In genomic region chr4:84338367-84338766, GRCh38 we compare ENCODE assay signal across 30 cellular contexts.
"Had no signal": no experiment of that assay in that cellular context is flagged by ENCODE, and none has a peak within 500 bp of the region (broad histone marks: within the 10 kb centered on the region; RNA-seq: fewer than 3 reads in every experiment).

No MANE protein-coding gene starts in this region.

- H3K4me3 Mint-ChIP-seq: activated CD4-positive, alpha-beta memory T cell treated with anti-CD3 and anti-CD28 coated beads, Interleukin-2, amount 10 ng/mL, durations not matched to agents 7 days and 5 days; activated CD4-positive, alpha-beta T cell treated with anti-CD3 and anti-CD28 coated beads, Interleukin-2, amount 10 ng/mL, durations not matched to agents 7 days and 5 days; activated naive CD4-positive, alpha-beta T cell treated with anti-CD3 and anti-CD28 coated beads, Interleukin-2, amount 10 ng/mL, durations not matched to agents 7 days and 5 days; activated naive CD8-positive, alpha-beta T cell treated with anti-CD3 and anti-CD28 coated beads, Interleukin-2, amount 10 ng/mL, durations not matched to agents 7 days and 5 days; activated T-cell treated with anti-CD3 and anti-CD28 coated beads, Interleukin-2, amount 50 U/mL, for 24 hours; activated T-cell treated with anti-CD3 and anti-CD28 coated beads, Interleukin-2, amount 50 U/mL, for 72 hours; brain; dendritic cell treated with granulocyte-macrophage colony-stimulating factor and Interleukin-4, amounts not matched to agents 40 ng/mL and 50 ng/mL, for 4 days; endodermal cell had no signal

- DNase-seq: activated CD4-positive, alpha-beta memory T cell treated with anti-CD3 and anti-CD28 coated beads, Interleukin-2, amount 10 ng/mL, durations not matched to agents 7 days and 5 days; activated CD4-positive, alpha-beta T cell treated with anti-CD3 and anti-CD28 coated beads for 1 hour; activated CD4-positive, alpha-beta T cell treated with anti-CD3 and anti-CD28 coated beads for 4 hours; activated CD4-positive, alpha-beta T cell treated with anti-CD3 and anti-CD28 coated beads, Interleukin-2, amount 10 ng/mL, durations not matched to agents 7 days and 5 days; activated CD4-positive, alpha-beta T cell treated with anti-CD3 and anti-CD28 coated beads, Interleukin-2, amount 50 U/mL, for 4 hours; activated CD8-positive, alpha-beta memory T cell treated with anti-CD3 and anti-CD28 coated beads, Interleukin-2, amount 50 U/mL, for 48 hours; activated gamma-delta T cell; activated naive CD4-positive, alpha-beta T cell; activated naive CD4-positive, alpha-beta T cell treated with anti-CD3 and anti-CD28 coated beads, Interleukin-2, amount 10 ng/mL, durations not matched to agents 7 days and 5 days; activated naive CD8-positive, alpha-beta T cell treated with anti-CD3 and anti-CD28 coated beads, Interleukin-2, amount 10 ng/mL, durations not matched to agents 7 days and 5 days; activated T-cell treated with anti-CD3 and anti-CD28 coated beads for 4 hours; activated T-cell treated with anti-CD3 and anti-CD28 coated beads, Interleukin-2, amount 50 U/mL, for 24 hours; activated T-cell treated with anti-CD3 and anti-CD28 coated beads, Interleukin-2, amount 50 U/mL, for 72 hours; central memory CD4-positive, alpha-beta T cell; cerebellar nuclear complex; dorsolateral prefrontal cortex; effector memory CD4-positive, alpha-beta T cell; endodermal cell; foreskin fibroblast; head of caudate nucleus; T-helper 2 cell had no signal

- H3K4me1 ChIP-seq: ascending aorta, breast epithelium had no signal

- FAIRE-seq: frontal cortex had no signal

- H3K27me3 Mint-ChIP-seq: activated CD4-positive, alpha-beta memory T cell treated with anti-CD3 and anti-CD28 coated beads, Interleukin-2, amount 10 ng/mL, durations not matched to agents 7 days and 5 days; activated CD4-positive, alpha-beta T cell treated with anti-CD3 and anti-CD28 coated beads, Interleukin-2, amount 10 ng/mL, durations not matched to agents 7 days and 5 days; activated naive CD4-positive, alpha-beta T cell treated with anti-CD3 and anti-CD28 coated beads, Interleukin-2, amount 10 ng/mL, durations not matched to agents 7 days and 5 days; activated naive CD8-positive, alpha-beta T cell treated with anti-CD3 and anti-CD28 coated beads, Interleukin-2, amount 10 ng/mL, durations not matched to agents 7 days and 5 days; dendritic cell treated with granulocyte-macrophage colony-stimulating factor and Interleukin-4, amounts not matched to agents 40 ng/mL and 50 ng/mL, for 4 days had no signal

- H3K4me3 ChIP-seq: ascending aorta, breast epithelium, cardiac muscle cell, coronary artery, dorsolateral prefrontal cortex had no signal

- H3K27ac ChIP-seq: ascending aorta, breast epithelium, cardiac muscle cell, coronary artery, dorsolateral prefrontal cortex had no signal

- ATAC-seq: activated naive CD4-positive, alpha-beta T cell treated with anti-CD3 and anti-CD28 coated beads, Interleukin-2, amount 50 U/mL, for 72 hours; activated T-cell treated with anti-CD3 and anti-CD28 coated beads, Interleukin-2, amount 50 U/mL, for 72 hours; esophagus mucosa had no signal

- H3K36me3 Mint-ChIP-seq: activated naive CD4-positive, alpha-beta T cell treated with anti-CD3 and anti-CD28 coated beads, Interleukin-2, amount 10 ng/mL, durations not matched to agents 7 days and 5 days; activated naive CD8-positive, alpha-beta T cell treated with anti-CD3 and anti-CD28 coated beads, Interleukin-2, amount 10 ng/mL, durations not matched to agents 7 days and 5 days; brain had no signal

- H3K27ac Mint-ChIP-seq: activated CD4-positive, alpha-beta memory T cell treated with anti-CD3 and anti-CD28 coated beads, Interleukin-2, amount 10 ng/mL, durations not matched to agents 7 days and 5 days; activated CD4-positive, alpha-beta T cell treated with anti-CD3 and anti-CD28 coated beads, Interleukin-2, amount 10 ng/mL, durations not matched to agents 7 days and 5 days; activated naive CD4-positive, alpha-beta T cell treated with anti-CD3 and anti-CD28 coated beads, Interleukin-2, amount 10 ng/mL, durations not matched to agents 7 days and 5 days; activated naive CD4-positive, alpha-beta T cell treated with anti-CD3 and anti-CD28 coated beads, Interleukin-2, amount 50 U/mL, for 72 hours; activated naive CD8-positive, alpha-beta T cell treated with anti-CD3 and anti-CD28 coated beads, Interleukin-2, amount 10 ng/mL, durations not matched to agents 7 days and 5 days; activated T-cell treated with anti-CD3 and anti-CD28 coated beads, Interleukin-2, amount 50 U/mL, for 24 hours; activated T-cell treated with anti-CD3 and anti-CD28 coated beads, Interleukin-2, amount 50 U/mL, for 72 hours; brain; dendritic cell treated with granulocyte-macrophage colony-stimulating factor and Interleukin-4, amounts not matched to agents 40 ng/mL and 50 ng/mL, for 4 days; endodermal cell had no signal

- H3K27me3 ChIP-seq: ascending aorta, breast epithelium, cardiac muscle cell had no signal

- H3K4me1 Mint-ChIP-seq: activated CD4-positive, alpha-beta memory T cell treated with anti-CD3 and anti-CD28 coated beads, Interleukin-2, amount 10 ng/mL, durations not matched to agents 7 days and 5 days; activated CD4-positive, alpha-beta T cell treated with anti-CD3 and anti-CD28 coated beads, Interleukin-2, amount 10 ng/mL, durations not matched to agents 7 days and 5 days; activated naive CD4-positive, alpha-beta T cell treated with anti-CD3 and anti-CD28 coated beads, Interleukin-2, amount 10 ng/mL, durations not matched to agents 7 days and 5 days; activated naive CD8-positive, alpha-beta T cell treated with anti-CD3 and anti-CD28 coated beads, Interleukin-2, amount 10 ng/mL, durations not matched to agents 7 days and 5 days; brain; endodermal cell had no signal

- H3K36me3 ChIP-seq: ascending aorta, breast epithelium, cardiac muscle cell had no signal
